In the genomic region with DNA sequence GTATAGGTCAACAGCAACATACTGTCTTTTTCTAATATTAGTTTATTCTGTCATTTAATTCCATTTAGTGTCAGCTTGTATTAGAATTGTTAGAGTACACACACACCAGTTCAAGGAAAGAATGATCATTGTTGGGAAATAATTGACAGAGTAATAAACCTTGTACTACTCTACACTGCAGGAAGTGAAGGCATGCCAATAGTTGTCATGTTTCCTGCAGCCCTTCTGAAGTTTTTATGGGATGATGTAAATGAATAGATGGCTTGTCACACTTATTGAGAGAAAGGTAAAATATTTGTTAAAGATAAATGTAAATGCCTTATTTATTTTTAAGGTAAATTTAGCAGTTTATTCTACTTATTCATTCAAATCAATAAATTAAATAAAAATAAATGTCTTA, we compare ENCODE assay signal across 24 cellular contexts.
"Had no signal": no experiment of that assay in that cellular context is flagged by ENCODE, and none has a peak within 500 bp of the region (broad histone marks: within the 10 kb centered on the region; RNA-seq: fewer than 3 reads in every experiment).

No MANE protein-coding gene starts in this region.

- H3K4me2 ChIP-seq: smooth muscle cell had no signal

- H3K4me3 ChIP-seq: dorsolateral prefrontal cortex, gastrocnemius medialis, lung, pancreas, right lobe of liver, smooth muscle cell, stomach, thyroid gland, vagina had no signal

- H3K27ac ChIP-seq: dorsolateral prefrontal cortex, gastrocnemius medialis, neutrophil, pancreas, right lobe of liver, stomach, thyroid gland, vagina had no signal

- H3K4me1 ChIP-seq: gastrocnemius medialis, pancreas, right lobe of liver, stomach, thyroid gland, vagina had no signal

- H3K9me3 ChIP-seq: gastrocnemius medialis, neutrophil, pancreas, right lobe of liver, stomach, thyroid gland, vagina had no signal

- DNase-seq: dorsolateral prefrontal cortex; effector CD4-positive, alpha-beta T cell; foreskin fibroblast; gastrocnemius medialis; head of caudate nucleus; kidney; naive B cell; pancreas; right lobe of liver; stimulated activated CD4-positive, alpha-beta T cell treated with anti-CD3 and anti-CD28 coated beads, Interleukin-12 subunit alpha, Interleukin-12 subunit beta, amount 100 ng/mL, for 4 hours; stimulated activated CD4-positive, alpha-beta T cell treated with anti-CD3 and anti-CD28 coated beads, Interleukin-1b, Interleukin-23, amount 100 ng/mL, for 48 hours; stimulated activated CD4-positive, alpha-beta T cell treated with anti-CD3 and anti-CD28 coated beads, Interleukin-4, amount 100 ng/mL, for 1 hour; stimulated activated CD8-positive, alpha-beta memory T cell treated with anti-CD3 and anti-CD28 coated beads, Interleukin-4, amount 100 ng/mL, for 48 hours; stimulated activated naive CD4-positive, alpha-beta T cell treated with Interleukin-2 at 50 U/mL for 16 hours; stomach; thyroid gland; trophoblast cell had no signal

- H3K27me3 ChIP-seq: gastrocnemius medialis, neutrophil, pancreas, right lobe of liver, stomach, thyroid gland, vagina had no signal

- ATAC-seq: esophagus mucosa; gastrocnemius medialis; left lobe of liver; natural killer cell treated with Interleukin-12 subunit alpha and Interleukin-12 subunit beta and Interleukin-15 and Interleukin-18, amount 100 ng/mL, for 72 hours had no signal

- H3K36me3 ChIP-seq: gastrocnemius medialis, neutrophil, pancreas, right lobe of liver, stomach, thyroid gland, vagina had no signal
